ENCODE assay signal across 16 cellular contexts in the genomic region with DNA sequence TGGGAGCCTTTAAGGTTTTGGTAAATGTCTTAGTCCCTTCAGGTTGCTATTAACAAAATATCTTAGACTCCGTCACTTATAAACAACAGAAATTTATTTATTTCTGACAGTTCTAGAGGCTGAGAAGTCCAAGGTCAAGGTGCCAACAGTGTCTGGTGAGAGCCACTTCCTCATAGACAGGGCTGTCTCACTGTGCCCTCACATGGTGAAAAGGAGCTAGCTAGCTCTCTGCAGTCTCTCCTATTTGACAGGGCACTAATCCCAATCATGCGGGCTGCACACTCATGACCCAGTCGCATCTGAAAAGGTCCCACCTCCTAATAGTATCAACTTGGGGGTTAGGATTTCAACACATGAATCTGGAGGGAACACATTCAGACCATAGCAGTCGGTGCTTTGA.
DNase-seq lines count a peak whose midpoint lies in the region; ATAC-seq and TF ChIP-seq lines count a peak whose summit lies in the region.
"Had no signal": no experiment of that assay in that cellular context is flagged by ENCODE, and none has a peak within 500 bp of the region (broad histone marks: within the 10 kb centered on the region; RNA-seq: fewer than 3 reads in every experiment).

No MANE protein-coding gene starts in this region.

- H3K36me3 ChIP-seq in OCI-LY7 (ENCODE audit: insufficient read depth, low read length) (no peaks in the 10 kb centered on the region), upper lobe of right lung (no peaks in the 10 kb centered on the region), Caco-2 (ENCODE audit: control insufficient read depth, insufficient read depth, low read length) (no peaks in the 10 kb centered on the region)
- H3K36me3 ChIP-seq: adrenal gland, spleen had no signal

- H3K4me1 Mint-ChIP-seq in immature natural killer cell = peaks cover 34 to 38% of the 10 kb centered on the region in 2 donors
- no peaks in the 10 kb centered on the region for H3K4me1 Mint-ChIP-seq in Caco-2 (ENCODE audit: low read depth, unreplicated experiment)

- H3K27ac ChIP-seq in OCI-LY7 (ENCODE audit: low read depth, low read length, poor library complexity, severe bottlenecking) (no peak overlapping the region), upper lobe of right lung (no peak overlapping the region)
- H3K27ac ChIP-seq: adrenal gland, parathyroid adenoma had no signal

- no peak overlapping the region for H3K4me2 ChIP-seq in OCI-LY7 (ENCODE audit: low read length)

- H3K9me2 ChIP-seq in OCI-LY7 (ENCODE audit: insufficient read depth, low read length) = no peaks in the 10 kb centered on the region

- H3K9me3 ChIP-seq in OCI-LY7 (ENCODE audit: low read length) (no peaks in the 10 kb centered on the region), upper lobe of right lung (no peaks in the 10 kb centered on the region), Caco-2 (no peaks in the 10 kb centered on the region)
- H3K9me3 ChIP-seq: adrenal gland, spleen had no signal

- intact Hi-C loops in OCI-LY7 (cut with micrococcal nuclease; ENCODE audit: unreplicated experiment) (no loop called here), upper lobe of right lung (cut with DNase I) (no loop called here), Caco-2 (cut with micrococcal nuclease; ENCODE audit: unreplicated experiment) (no loop called here)

- H3K79me2 ChIP-seq in OCI-LY7 (ENCODE audit: insufficient read depth, low read depth, low read length) = no peaks in the 10 kb centered on the region
- H3K79me2 ChIP-seq: parathyroid adenoma had no signal

- H3K36me3 Mint-ChIP-seq in immature natural killer cell (no peaks in the 10 kb centered on the region), Caco-2 (ENCODE audit: insufficient read depth, unreplicated experiment) (no peaks in the 10 kb centered on the region)
- H3K36me3 Mint-ChIP-seq: CD8-positive, alpha-beta T cell had no signal

- H3K4me3 Mint-ChIP-seq in immature natural killer cell (no peak overlapping the region), Caco-2 (ENCODE audit: unreplicated experiment) (no peak overlapping the region)
- H3K4me3 Mint-ChIP-seq: CD8-positive, alpha-beta T cell; endodermal cell had no signal

- ATAC-seq in upper lobe of right lung (peak; percentile 58), GM21619 (IDR thresholded peaks at IDR 0.05; ENCODE audit: unreplicated experiment) (no peak), HG03175 (IDR thresholded peaks at IDR 0.05; ENCODE audit: unreplicated experiment) (no peak)
- ATAC-seq: CD8-positive, alpha-beta T cell had no signal

- H3K27me3 ChIP-seq in upper lobe of right lung = no peaks in the 10 kb centered on the region
- no peaks in the 10 kb centered on the region for H3K27me3 ChIP-seq in Caco-2 (replicated peaks; ENCODE audit: control insufficient read depth, insufficient read depth, low read length)
- H3K27me3 ChIP-seq: adrenal gland, spleen had no signal

- CTCF ChIA-PET in OCI-LY7 (lab: Charles Lee; ENCODE audit: unreplicated experiment) (no interaction called here), Caco-2 (lab: Charles Lee) (no interaction called here)

- peaks cover 0 to 2% (median 0%) of the 10 kb centered on the region in 3 donors for H3K27me3 Mint-ChIP-seq in immature natural killer cell (ENCODE audit: low read depth in 3 of 3)
- H3K27me3 Mint-ChIP-seq in Caco-2 (ENCODE audit: insufficient read depth, unreplicated experiment) = no peaks in the 10 kb centered on the region

- H3K4me1 ChIP-seq in OCI-LY7 (ENCODE audit: insufficient read depth, low read length, poor library complexity, severe bottlenecking) (no peaks in the 10 kb centered on the region), upper lobe of right lung (peaks cover 14% of the 10 kb centered on the region), Caco-2 (no peaks in the 10 kb centered on the region)
- H3K4me1 ChIP-seq: adrenal gland had no signal

- H3K27ac Mint-ChIP-seq in immature natural killer cell = peak overlapping the region; percentile 6 to 75 (median 60)
- no peak overlapping the region for H3K27ac Mint-ChIP-seq in Caco-2 (ENCODE audit: unreplicated experiment)
- H3K27ac Mint-ChIP-seq: endodermal cell had no signal

- TF ChIP-seq CTCF in OCI-LY7 (conservative IDR thresholded peaks at IDR 0.05; ENCODE audit: low read length) (no peak), upper lobe of right lung (IDR thresholded peaks at IDR 0.05) (no peak), Caco-2 (IDR thresholded peaks at IDR 0.05; ENCODE audit: insufficient read depth in 1 of 2, low read depth in 1 of 2, low read length in 1 of 2, severe bottlenecking in 1 of 2, unreplicated experiment in 1 of 2) (no peak)

- no peak overlapping the region for H2AFZ ChIP-seq in OCI-LY7 (ENCODE audit: low read length)
- H2AFZ ChIP-seq: parathyroid adenoma had no signal

- no peak overlapping the region for H3K4me3 ChIP-seq in OCI-LY7 (ENCODE audit: low read depth, low read length, poor library complexity, severe bottlenecking)
- no peak overlapping the region for H3K4me3 ChIP-seq in upper lobe of right lung
- no peak overlapping the region for H3K4me3 ChIP-seq in Caco-2 (ENCODE audit: low read depth, low read length)
- H3K4me3 ChIP-seq: adrenal gland, spleen had no signal

- POLR2A ChIA-PET in OCI-LY7 (lab: Charles Lee) (no interaction called here), Caco-2 (lab: Charles Lee) (no interaction called here)

- H3K9me3 Mint-ChIP-seq in immature natural killer cell = peaks cover 0 to 6% (median 0%) of the 10 kb centered on the region in 6 donors
- H3K9me3 Mint-ChIP-seq in Caco-2 (ENCODE audit: unreplicated experiment) = no peaks in the 10 kb centered on the region
- H3K9me3 Mint-ChIP-seq: CD8-positive, alpha-beta T cell; endodermal cell had no signal

- no peaks in the 10 kb centered on the region for H4K20me1 ChIP-seq in OCI-LY7 (ENCODE audit: insufficient read depth, low read length)

- DNase-seq in NCI-H2196 treated with DMSO at 0.1 percent for 48 hours (lab: John Stamatoyannopoulos, UW; ENCODE audit: unreplicated experiment) (peak; percentile 26), NCI-H2196 (lab: John Stamatoyannopoulos, UW; ENCODE audit: unreplicated experiment) (no peak), OCI-LY7 (ENCODE audit: low spot score) (peak; percentile 4), immature natural killer cell (peak; percentile 23 to 41 (median 28)), upper lobe of right lung (no peak), Caco-2 (no peak)
- DNase-seq: CD8-positive, alpha-beta T cell; central memory CD4-positive, alpha-beta T cell; endodermal cell; NCI-H526 treated with DMSO at 0.1 percent for 48 hours; spleen; stimulated activated naive CD4-positive, alpha-beta T cell treated with Interleukin-2 at 50 U/mL for 16 hours had no signal

- BruUV-seq in OCI-LY7 (replicated peaks; lab: Mats Ljungman, UMichigan) (no TSS peak), Caco-2 (replicated peaks; lab: Mats Ljungman, UMichigan) (no TSS peak)

Comparison
In these comparisons a context has a peak if more than half of its experiments do, and no peak if none do; other contexts are left out.
1. DNase-seq: peak in NCI-H2196 treated with DMSO at 0.1 percent for 48 hours (single experiment), OCI-LY7 (single experiment) and immature natural killer cell (3 of 3); none in NCI-H2196 (single experiment), upper lobe of right lung (single experiment) and Caco-2 (0 of 2).